Comparison of ENCODE assay signal across 9 cellular contexts in the genomic region with DNA sequence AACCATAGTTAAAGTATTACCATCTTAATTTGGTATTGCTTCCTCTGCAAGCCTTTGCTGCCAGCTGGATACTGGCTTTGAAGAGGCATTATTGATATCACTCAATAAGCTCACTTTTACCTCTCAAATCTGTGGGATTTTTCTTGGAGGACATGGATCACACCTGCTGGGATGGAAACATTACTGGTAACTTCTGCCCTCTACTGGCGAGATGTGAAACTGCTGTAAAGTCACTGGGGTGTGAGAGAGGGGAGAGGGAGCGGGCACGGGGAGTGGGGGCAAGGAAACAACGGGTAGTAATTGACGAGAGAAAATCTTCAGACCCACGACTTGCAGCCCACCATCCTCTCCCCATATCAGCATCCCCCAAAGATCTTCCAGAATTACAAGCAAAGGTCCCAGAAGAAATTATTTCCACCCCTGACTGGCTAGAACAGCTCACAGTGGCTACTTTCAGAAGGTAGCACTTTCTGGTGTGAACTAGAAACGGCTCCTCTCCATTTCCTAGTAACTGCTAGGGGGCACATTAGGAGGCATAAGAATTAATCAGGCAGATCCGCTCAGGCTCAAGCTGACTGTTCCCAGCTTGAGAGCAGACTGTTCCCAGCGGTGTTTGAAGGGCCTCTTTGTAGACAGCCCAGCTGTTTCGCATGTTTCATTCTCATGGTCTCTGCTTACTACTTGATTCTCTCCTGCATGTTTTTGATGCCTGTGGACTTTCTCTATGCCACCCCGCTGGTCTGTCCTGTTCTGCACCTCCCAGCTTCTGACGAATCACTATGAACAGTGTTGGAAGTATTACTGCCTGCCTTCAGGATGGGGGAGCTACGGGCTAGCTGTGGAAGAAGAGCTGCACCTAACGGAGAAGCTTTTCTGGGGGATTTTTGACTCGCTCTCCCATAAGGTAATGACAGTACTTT.
A peak's percentile ranks its signal among the peaks of the same experiment; 100 is the strongest.
DNase-seq lines count a peak whose midpoint lies in the region; ATAC-seq and TF ChIP-seq lines count a peak whose summit lies in the region.
"Had no signal": no experiment of that assay in that cellular context is flagged by ENCODE, and none has a peak within 500 bp of the region (broad histone marks: within the 10 kb centered on the region; RNA-seq: fewer than 3 reads in every experiment).

No MANE protein-coding gene starts in this region.

- WGBS in adrenal gland, 4 donors = 41 to 48% (median 45%) methylated on average over 14 to 15 of the region's 15 CpGs
- WGBS in hepatocyte (ENCODE audit: low lambda C conversion rate, missing lambda C conversion rate) = 36% methylated on average over 15 of the region's 15 CpGs

- H3K36me3 ChIP-seq in adrenal gland (replicated peaks in 1 of 2) (no peaks in the 10 kb centered on the region), hepatocyte (replicated peaks; ENCODE audit: insufficient read depth, low read depth) (no peaks in the 10 kb centered on the region)

- in situ Hi-C loops in GM13976 (cut with MboI; ENCODE audit: low sequenced_read_pairs, unreplicated experiment) = loop anchor here (10.0 kb wide), 1 partner anchor 237 kb away; no protein-coding TSS in a partner anchor

- H3K9me3 ChIP-seq in adrenal gland (replicated peaks in 1 of 3) (no peaks in the 10 kb centered on the region), hepatocyte (ENCODE audit: low read depth) (no peaks in the 10 kb centered on the region)

- no peak overlapping the region for H3K4me2 ChIP-seq in hepatocyte

- H3K27me3 ChIP-seq in adrenal gland (no peaks in the 10 kb centered on the region), hepatocyte (no peaks in the 10 kb centered on the region)

- H3K9me2 ChIP-seq in hepatocyte (replicated peaks; ENCODE audit: insufficient read depth) = no peaks in the 10 kb centered on the region

- H4K20me1 ChIP-seq in hepatocyte (ENCODE audit: insufficient read depth, poor library complexity, severe bottlenecking) = no peaks in the 10 kb centered on the region

- no peak for TF ChIP-seq POLR2A in adrenal gland (IDR thresholded peaks at IDR 0.05)

- H2AFZ ChIP-seq in hepatocyte = no peak overlapping the region

- TF ChIP-seq CTCF in GM13976 (IDR thresholded peaks at IDR 0.05; ENCODE audit: borderline replicate concordance, control extremely low read depth, extremely low read depth, insufficient read depth, missing control alignments) (peak; percentile 81), adrenal gland (IDR thresholded peaks at IDR 0.05) (peak; percentile 48 to 75 (median 60)), hepatocyte (IDR thresholded peaks at IDR 0.05; ENCODE audit: poor library complexity) (peak; percentile 77)

- H3K4me3 ChIP-seq in adrenal gland (no peak overlapping the region), hepatocyte (no peak overlapping the region)

- DNase-seq in AG08396 (ENCODE audit: low spot score) (peak; percentile 47), GM13976 (ENCODE audit: low spot score) (peak; percentile 36), NCI-H526 treated with DMSO at 0.1 percent for 48 hours (lab: John Stamatoyannopoulos, UW) (peak; percentile 28), adrenal gland (peak in 5 of 7 donors; percentile 25 to 51 (median 36)), hepatocyte (ENCODE audit: low spot score) (peak; percentile 64), NCI-H187 treated with DMSO at 0.1 percent for 48 hours (lab: John Stamatoyannopoulos, UW) (no peak)
- peak; percentile 39 to 47 for DNase-seq in stimulated activated CD4-positive, alpha-beta T cell treated with anti-CD3 and anti-CD28 coated beads, Interleukin-2, amount 100 ng/mL, for 24 hours

- no peaks in the 10 kb centered on the region for H3K79me2 ChIP-seq in hepatocyte

- H3K27ac ChIP-seq in adrenal gland (no peak overlapping the region), hepatocyte (no peak overlapping the region)
- H3K27ac ChIP-seq: epithelial cell of prostate had no signal

- intact Hi-C loops in adrenal gland (cut with DNase I) = loop anchor here in 1 of 2 donors (5.0 kb wide), 1 partner anchor 229 kb away; the partner anchor contains the start of gene CHRM5

- H3K4me1 ChIP-seq in adrenal gland (replicated peaks in 1 of 2) (no peaks in the 10 kb centered on the region), hepatocyte (ENCODE audit: insufficient read depth) (no peaks in the 10 kb centered on the region)

- no peak for ATAC-seq in HG03280 (IDR thresholded peaks at IDR 0.05; ENCODE audit: unreplicated experiment)
